In the genomic region with DNA sequence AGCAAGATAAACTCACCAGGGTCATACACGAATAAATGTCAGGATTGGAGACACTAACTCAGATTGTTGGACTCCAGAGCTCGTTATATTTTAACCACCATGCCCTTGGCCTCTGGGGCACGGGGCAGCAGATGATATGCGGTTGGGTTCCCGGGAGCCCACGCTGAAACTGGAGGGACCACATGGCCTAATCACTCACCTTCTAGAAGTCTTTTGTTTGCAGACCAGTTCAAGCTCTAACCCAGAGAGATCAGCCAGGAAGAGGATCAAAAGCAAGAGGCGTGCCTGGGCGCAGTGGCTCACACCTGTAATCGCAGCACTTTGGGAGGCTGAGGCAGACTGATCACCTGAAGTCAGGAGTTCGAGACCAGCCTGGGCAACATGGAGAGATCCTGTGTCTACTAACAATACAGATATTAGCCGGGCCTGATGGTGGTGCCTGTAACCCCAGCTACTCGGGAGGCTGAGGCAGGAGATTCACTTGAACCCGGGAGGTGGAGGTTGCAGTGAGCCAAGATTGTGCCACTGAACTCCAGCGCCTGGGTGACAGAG, we compare ENCODE assay signal across 23 cellular contexts. TPM values are rescaled to one million over a fixed set of nuclear protein-coding genes. Genes with fewer than 3 reads are reported as not detected.
A peak's percentile ranks its signal among the peaks of the same experiment; 100 is the strongest.
DNase-seq lines count a peak whose midpoint lies in the region; ATAC-seq and TF ChIP-seq lines count a peak whose summit lies in the region.
"Had no signal": no experiment of that assay in that cellular context is flagged by ENCODE, and none has a peak within 500 bp of the region (broad histone marks: within the 10 kb centered on the region; RNA-seq: fewer than 3 reads in every experiment).

No MANE protein-coding gene starts in this region.

- H3K9me2 ChIP-seq in hepatocyte (replicated peaks; ENCODE audit: insufficient read depth): no peaks in the 10 kb centered on the region

- no peaks in the 10 kb centered on the region for H3K27me3 ChIP-seq in hepatocyte
- no peaks in the 10 kb centered on the region for H3K27me3 ChIP-seq in spleen (replicated peaks in 1 of 7)
- no peaks in the 10 kb centered on the region for H3K27me3 ChIP-seq in MG63
- H3K27me3 ChIP-seq: BE2C, body of pancreas, SJSA1, tibial nerve had no signal

- H3K4me1 ChIP-seq in hepatocyte (ENCODE audit: insufficient read depth) (no peaks in the 10 kb centered on the region), spleen (peaks cover 7 to 43% (median 27%) of the 10 kb centered on the region in 6 donors)
- H3K4me1 ChIP-seq: BE2C, SJSA1, tibial nerve had no signal

- H2AFZ ChIP-seq in hepatocyte: no peak overlapping the region

- H3K4me3 ChIP-seq in hepatocyte (no peak overlapping the region), spleen (no peak overlapping the region), MG63 (no peak overlapping the region)
- H3K4me3 ChIP-seq: body of pancreas, SJSA1, tibial nerve had no signal

- no peaks in the 10 kb centered on the region for H3K36me3 ChIP-seq in hepatocyte (replicated peaks; ENCODE audit: insufficient read depth, low read depth)
- no peaks in the 10 kb centered on the region for H3K36me3 ChIP-seq in spleen
- H3K36me3 ChIP-seq in MG63: no peaks in the 10 kb centered on the region
- H3K36me3 ChIP-seq: BE2C, SJSA1, tibial nerve had no signal

- H3K9me3 ChIP-seq in hepatocyte (ENCODE audit: low read depth) (no peaks in the 10 kb centered on the region), spleen (no peaks in the 10 kb centered on the region), MG63 (no peaks in the 10 kb centered on the region)
- H3K9me3 ChIP-seq: BE2C, body of pancreas, SJSA1, tibial nerve had no signal

- peak; percentile 29 for DNase-seq in hepatocyte (ENCODE audit: low spot score)
- DNase-seq in spleen: no peak
- no peak for DNase-seq in activated CD8-positive, alpha-beta memory T cell treated with anti-CD3 and anti-CD28 coated beads for 24 hours
- DNase-seq in MG63: no peak
- no peak for DNase-seq in activated T-cell treated with anti-CD3 and anti-CD28 coated beads, Interleukin-2, amount 50 U/mL, for 48 hours
- DNase-seq: activated CD4-positive, alpha-beta T cell treated with anti-CD3 and anti-CD28 coated beads for 48 hours; activated naive CD4-positive, alpha-beta T cell treated with anti-CD3 and anti-CD28 coated beads, Interleukin-2, amount 10 ng/mL, durations not matched to agents 7 days and 5 days; BE2C; cortex of kidney; H7; NCI-H2081; NCI-H524 treated with DMSO at 0.1 percent for 48 hours; right cardiac atrium; stimulated activated CD4-positive, alpha-beta T cell treated with anti-CD3 and anti-CD28 coated beads, Interleukin-4, amount 100 ng/mL, for 24 hours; stimulated activated CD8-positive, alpha-beta memory T cell treated with anti-CD3 and anti-CD28 coated beads, Interleukin-4, amount 100 ng/mL, for 48 hours; T-helper 9 cell had no signal

- 69% methylated on average over 14 of the region's 14 CpGs for WGBS in hepatocyte (ENCODE audit: low lambda C conversion rate, missing lambda C conversion rate)
- 72 to 81% (median 77%) methylated on average over 14 of the region's 14 CpGs for WGBS in spleen, 5 donors

- H3K79me2 ChIP-seq in hepatocyte: no peaks in the 10 kb centered on the region

- no peaks in the 10 kb centered on the region for H4K20me1 ChIP-seq in hepatocyte (ENCODE audit: insufficient read depth, poor library complexity, severe bottlenecking)

- intact Hi-C loops in spleen (cut with DNase I; ENCODE audit: low total_unique reads): no loop called here

- no peak overlapping the region for H3K4me2 ChIP-seq in hepatocyte

- no peak for TF ChIP-seq POLR2A in spleen (IDR thresholded peaks at IDR 0.05)

- peak; percentile 30 for ATAC-seq in GM19043 (IDR thresholded peaks at IDR 0.05; ENCODE audit: low read depth, unreplicated experiment)
- peak; percentile 15 for ATAC-seq in HG03342 (IDR thresholded peaks at IDR 0.05; ENCODE audit: unreplicated experiment)
- no peak for ATAC-seq in GM19328 (IDR thresholded peaks at IDR 0.05; ENCODE audit: unreplicated experiment)
- ATAC-seq: body of pancreas, right cardiac atrium had no signal

- peak overlapping the region; percentile 55 for H3K27ac ChIP-seq in hepatocyte
- peak overlapping the region in 7 of 8 donors; percentile 11 to 74 (median 66) for H3K27ac ChIP-seq in spleen
- H3K27ac ChIP-seq: epithelial cell of prostate, SJSA1, tibial nerve had no signal

- TF ChIP-seq CTCF in hepatocyte (IDR thresholded peaks at IDR 0.05; ENCODE audit: poor library complexity) (no peak), spleen (IDR thresholded peaks at IDR 0.05 in 8 of 11, conservative IDR thresholded peaks at IDR 0.05 in 3 of 11) (no peak)

RNA-seq across cellular contexts. Expression of gene ECHDC3, which starts 42.6 kb away (rescaled TPM):
- total RNA-seq in hepatocyte: 14.8 and 16.1 TPM in 2 replicates
- polyA plus RNA-seq in hepatocyte: 8.8 and 13.2 TPM in 2 replicates
- 10 to 100 TPM; 10.5 to 49.7 (median 21.4) TPM for total RNA-seq in spleen
- polyA plus RNA-seq in spleen: 10 to 100 TPM in 2 of 3 donors, 1 to 10 TPM in 1; 5.6 to 14.8 (median 12.5) TPM
- 45.2 and 63.9 TPM in 2 replicates for total RNA-seq in MG63 (2014; rRNA removed; shearing (Covaris generic); ENCODE audit: low replicate concordance)
